ENCODE assay signal across 9 cellular contexts in the genomic region with DNA sequence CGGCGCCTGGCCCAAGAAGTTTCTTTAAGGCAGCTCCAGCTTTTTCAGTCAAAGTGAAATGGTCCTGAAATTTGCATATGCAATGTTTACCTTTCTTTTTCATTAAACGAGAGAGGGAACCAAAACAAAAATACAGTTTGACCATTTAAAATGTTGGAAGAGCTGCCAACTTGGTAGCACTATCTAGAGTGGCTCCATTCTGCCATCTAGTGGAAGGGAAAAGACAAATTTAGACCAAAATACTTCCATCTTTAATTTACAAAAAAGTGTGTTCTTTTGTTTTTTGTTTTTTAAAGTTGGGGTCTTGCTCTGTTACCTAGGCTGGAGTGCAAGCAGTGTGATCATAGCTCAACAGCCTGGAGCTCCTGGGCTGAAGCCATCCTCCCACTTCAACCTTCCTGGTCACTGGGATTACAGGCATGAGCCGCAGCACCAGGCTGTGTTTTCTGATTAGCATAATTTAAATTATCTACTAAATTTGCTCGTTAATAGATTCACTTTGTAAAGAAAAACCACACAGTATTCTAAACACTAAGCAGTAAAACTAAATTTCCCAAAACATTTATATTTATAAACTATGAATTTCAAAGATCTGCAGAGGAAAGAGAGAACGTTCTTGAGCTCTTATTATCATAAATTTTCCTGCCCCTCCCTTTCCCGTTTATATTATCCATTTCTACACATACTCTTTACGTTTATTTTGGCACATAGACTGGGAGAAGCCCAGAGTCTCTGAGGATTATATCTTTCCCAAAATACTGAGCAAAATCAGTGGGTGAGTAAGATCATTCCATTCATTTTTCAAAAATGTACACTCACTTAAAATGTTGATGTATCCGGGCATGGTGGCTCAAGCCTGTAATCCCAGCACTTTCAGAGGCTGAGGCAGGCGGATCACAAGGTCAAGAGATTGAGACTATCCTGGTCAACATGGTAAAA. TPM values are rescaled to one million over a fixed set of nuclear protein-coding genes. Genes with fewer than 3 reads are reported as not detected.
DNase-seq lines count a peak whose midpoint lies in the region; ATAC-seq and TF ChIP-seq lines count a peak whose summit lies in the region.
"Had no signal": no experiment of that assay in that cellular context is flagged by ENCODE, and none has a peak within 500 bp of the region (broad histone marks: within the 10 kb centered on the region; RNA-seq: fewer than 3 reads in every experiment).

No MANE protein-coding gene starts in this region.

- intact Hi-C loops in CD4-positive, alpha-beta memory T cell (cut with micrococcal nuclease): loop anchor here (1.0 kb wide), 1 partner anchor 206 kb away; no protein-coding TSS in a partner anchor

- CTCF ChIA-PET in CD4-positive, alpha-beta memory T cell (lab: Charles Lee; ENCODE audit: partially characterized antibody): interaction anchor here (0.7 to 9.8 kb wide), 25 partner anchors 9 to 849 kb away, joined by 3 to 278 read pairs (median 4); partner anchors contain the start of genes AHSG, DNAJB11, EIF4A2 and RPL39L

- no peaks in the 10 kb centered on the region for H3K36me3 ChIP-seq in CD4-positive, alpha-beta memory T cell (ENCODE audit: insufficient read depth, low read length)
- H3K36me3 ChIP-seq: SJCRH30 had no signal

- no peak overlapping the region for H3K4me3 ChIP-seq in CD4-positive, alpha-beta memory T cell (ENCODE audit: low read length in 2 of 2)
- H3K4me3 ChIP-seq: SJCRH30 had no signal

- DNase-seq in CD4-positive, alpha-beta memory T cell: peak in 4 of 5 donors; percentile 42 to 56 (median 46)
- peak; percentile 77 for DNase-seq in HFFc6
- DNase-seq in NOMO-1 treated with dmso at 0.1 percent for 144 hours (lab: John Stamatoyannopoulos, UW; ENCODE audit: unreplicated experiment): peak; percentile 11
- DNase-seq in dedifferentiated amniotic fluid mesenchymal stem cell (ENCODE audit: extremely low spot score): peak; percentile 77
- peak; percentile 73 for DNase-seq in myocyte (ENCODE audit: low read depth)
- no peak for DNase-seq in hippocampal formation (lab: John Stamatoyannopoulos, UW)

- no peaks in the 10 kb centered on the region for H3K27me3 ChIP-seq in CD4-positive, alpha-beta memory T cell (ENCODE audit: insufficient read depth, low read length)

- H3K27ac Mint-ChIP-seq in CD4-positive, alpha-beta memory T cell: peak overlapping the region in 1 of 7 donors; percentile 4
- H3K27ac Mint-ChIP-seq in HFFc6: peak overlapping the region; percentile 92

- H3K9me3 Mint-ChIP-seq in CD4-positive, alpha-beta memory T cell: no peaks in the 10 kb centered on the region
- H3K9me3 Mint-ChIP-seq in HFFc6: no peaks in the 10 kb centered on the region

- H3K4me1 ChIP-seq in CD4-positive, alpha-beta memory T cell (ENCODE audit: insufficient read depth, low read length): peaks cover 13% of the 10 kb centered on the region
- H3K4me1 ChIP-seq: SJCRH30 had no signal

- POLR2A ChIA-PET in CD4-positive, alpha-beta memory T cell (lab: Charles Lee; ENCODE audit: partially characterized antibody): interaction anchor here (0.6 to 2.1 kb wide), 5 partner anchors 36 to 251 kb away, joined by 3 to 12 read pairs (median 5); partner anchors contain the start of genes DNAJB11 and EIF4A2

- H3K27ac ChIP-seq in CD4-positive, alpha-beta memory T cell (ENCODE audit: low read depth, low read length): no peak overlapping the region
- H3K27ac ChIP-seq: SJCRH30 had no signal

- ATAC-seq in HG03280 (IDR thresholded peaks at IDR 0.05; ENCODE audit: unreplicated experiment) (no peak), GM18498 (IDR thresholded peaks at IDR 0.05; ENCODE audit: unreplicated experiment) (no peak)

- H3K27me3 Mint-ChIP-seq in CD4-positive, alpha-beta memory T cell: peaks cover 3 to 8% of the 10 kb centered on the region in 2 donors
- H3K27me3 Mint-ChIP-seq in HFFc6 (ENCODE audit: insufficient read depth): peaks cover 14% of the 10 kb centered on the region; the same call in 1 of the 2 replicates

- H3K4me1 Mint-ChIP-seq in CD4-positive, alpha-beta memory T cell: peaks cover 5 to 15% (median 11%) of the 10 kb centered on the region in 4 donors
- H3K4me1 Mint-ChIP-seq in HFFc6 (ENCODE audit: low read depth): peaks cover 42% of the 10 kb centered on the region

- no peak overlapping the region for H3K4me3 Mint-ChIP-seq in CD4-positive, alpha-beta memory T cell
- H3K4me3 Mint-ChIP-seq in HFFc6: peak overlapping the region; percentile 85

- no peaks in the 10 kb centered on the region for H3K36me3 Mint-ChIP-seq in CD4-positive, alpha-beta memory T cell
- no peaks in the 10 kb centered on the region for H3K36me3 Mint-ChIP-seq in HFFc6 (ENCODE audit: low read depth)

- no peaks in the 10 kb centered on the region for H3K9me3 ChIP-seq in CD4-positive, alpha-beta memory T cell (ENCODE audit: control insufficient read depth in 1 of 2, low read length in 2 of 2)
- H3K9me3 ChIP-seq: SJCRH30 had no signal

- TF ChIP-seq CTCF in HFFc6 (IDR thresholded peaks at IDR 0.05): peak; percentile 89

RNA-seq across cellular contexts. Expression of gene RFC4, which starts 15.4 kb away (rescaled TPM):
- 10 to 100 TPM; 21.5 to 24.6 TPM for total RNA-seq in CD4-positive, alpha-beta memory T cell
- polyA plus RNA-seq in CD4-positive, alpha-beta memory T cell: 10 to 100 TPM; 18.4 to 19.0 TPM
- 10 to 100 TPM; 13.3 to 27.9 (median 25.7) TPM for total RNA-seq in HFFc6 (2021; fragmentation: NEBNext Ultra II Directional; extraction: Animal tissue kit (Norgen Biotek cat#: 25700))
- total RNA-seq in myocyte: 15.2 and 16.5 TPM in 2 replicates
- polyA plus RNA-seq in myocyte (2012): 8.1 TPM

RNA-seq across cellular contexts. Expression of gene ADIPOQ, which starts 20.8 kb away (rescaled TPM):
- not detected for total RNA-seq in CD4-positive, alpha-beta memory T cell
- not detected for polyA plus RNA-seq in CD4-positive, alpha-beta memory T cell
- total RNA-seq in HFFc6 (2021; fragmentation: NEBNext Ultra II Directional; extraction: Animal tissue kit (Norgen Biotek cat#: 25700)): not detected
- total RNA-seq in myocyte: not detected in 2 replicates
- not detected for polyA plus RNA-seq in myocyte (2012)
- total RNA-seq: SJCRH30 had no signal

RNA-seq across cellular contexts. Expression of gene EIF4A2, which starts 38.3 kb away (rescaled TPM):
- 100 to 1,000 TPM; 589 to 632 TPM for total RNA-seq in CD4-positive, alpha-beta memory T cell
- 100 to 1,000 TPM; 242 to 270 TPM for polyA plus RNA-seq in CD4-positive, alpha-beta memory T cell
- 100 to 1,000 TPM; 249 to 363 (median 264) TPM for total RNA-seq in HFFc6 (2021; fragmentation: NEBNext Ultra II Directional; extraction: Animal tissue kit (Norgen Biotek cat#: 25700))
- total RNA-seq in myocyte: 1,024 and 1,042 TPM in 2 replicates
- 363 TPM for polyA plus RNA-seq in myocyte (2012)

Comparison
In these comparisons a context has a peak if more than half of its experiments do, and no peak if none do; other contexts are left out.
1. DNase-seq: peak in CD4-positive, alpha-beta memory T cell (4 of 5), HFFc6 (single experiment), NOMO-1 treated with dmso at 0.1 percent for 144 hours (single experiment), dedifferentiated amniotic fluid mesenchymal stem cell (single experiment) and myocyte (single experiment); none in hippocampal formation (0 of 2).